Comparison of ENCODE assay signal across 8 cellular contexts in the genomic region with DNA sequence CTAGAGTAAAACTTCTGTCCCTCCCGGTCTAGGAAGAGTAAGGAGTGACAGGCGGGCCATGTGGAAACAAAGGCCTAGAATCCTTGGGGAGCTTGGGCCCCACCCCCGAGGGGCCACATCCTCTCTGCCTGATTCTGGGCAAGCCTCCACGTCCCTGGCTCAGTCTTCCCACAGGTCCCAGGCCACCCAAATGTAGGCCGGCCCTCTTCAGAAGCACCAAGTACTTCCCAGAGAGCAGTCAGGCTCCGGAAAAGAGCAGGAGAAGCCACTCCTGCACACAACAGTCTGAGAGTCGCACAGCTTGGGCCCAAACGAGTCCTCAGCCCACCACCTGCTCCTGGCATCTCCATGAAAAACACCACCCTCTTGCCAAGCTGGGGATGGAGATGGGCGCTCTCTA. TPM values are rescaled to one million over a fixed set of nuclear protein-coding genes. Genes with fewer than 3 reads are reported as not detected.
DNase-seq lines count a peak whose midpoint lies in the region; ATAC-seq and TF ChIP-seq lines count a peak whose summit lies in the region.
"Had no signal": no experiment of that assay in that cellular context is flagged by ENCODE, and none has a peak within 500 bp of the region (broad histone marks: within the 10 kb centered on the region; RNA-seq: fewer than 3 reads in every experiment).

No MANE protein-coding gene starts in this region.

- H3K9ac ChIP-seq in adipocyte (ENCODE audit: low read length), result peak overlapping the region; percentile 79

- H3K4me3 ChIP-seq in adipocyte (ENCODE audit: low read length) (no peak overlapping the region), lung (no peak overlapping the region), thoracic aorta (peak overlapping the region; percentile 66), HAP-1 (no peak overlapping the region)

- in situ Hi-C loops in HAP-1 (cut with MboI; ENCODE audit: low sequenced_read_pairs), result no loop called here

- 38 to 58% methylated on average over 9 of the region's 9 CpGs for WGBS in lung, 2 donors

- DNase-seq in adipocyte (ENCODE audit: low read depth) (no peak), lung (ENCODE audit: low spot score) (no peak), thoracic aorta (ENCODE audit: low spot score) (no peak), NCI-H1092 (lab: John Stamatoyannopoulos, UW) (no peak), OCI-M2 (lab: John Stamatoyannopoulos, UW; ENCODE audit: unreplicated experiment) (no peak), HAP-1 (ENCODE audit: low spot score in 2 of 2) (no peak)
- DNase-seq: SHP77 treated with DMSO at 0.1 percent for 48 hours had no signal

- H3K27me3 ChIP-seq in adipocyte (replicated peaks; ENCODE audit: control insufficient read depth, insufficient read depth, low read length) (no peaks in the 10 kb centered on the region), lung (ENCODE audit: control insufficient read depth, insufficient read depth) (no peaks in the 10 kb centered on the region), thoracic aorta (replicated peaks; ENCODE audit: insufficient read depth) (no peaks in the 10 kb centered on the region), HAP-1 (ENCODE audit: low read depth) (no peaks in the 10 kb centered on the region)

- peak overlapping the region; percentile 91 for H3K27ac ChIP-seq in KOPT-K1 (ENCODE audit: low read depth, low read length, poor library complexity, severe bottlenecking)
- peak overlapping the region; percentile 91 to 92 for H3K27ac ChIP-seq in lung (ENCODE audit: low read depth in 1 of 2, low read length in 1 of 2)
- peak overlapping the region; percentile 97 to 98 for H3K27ac ChIP-seq in thoracic aorta

- no peaks in the 10 kb centered on the region for H3K9me3 ChIP-seq in KOPT-K1 (ENCODE audit: insufficient read depth, low read length, poor library complexity, severe bottlenecking)
- no peaks in the 10 kb centered on the region for H3K9me3 ChIP-seq in adipocyte (ENCODE audit: control insufficient read depth, low read length)
- H3K9me3 ChIP-seq in lung (ENCODE audit: control insufficient read depth in 2 of 2, insufficient read depth in 1 of 2, low read length in 1 of 2), result no peaks in the 10 kb centered on the region
- no peaks in the 10 kb centered on the region for H3K9me3 ChIP-seq in thoracic aorta
- H3K9me3 ChIP-seq in HAP-1, result no peaks in the 10 kb centered on the region

- ATAC-seq in lung (ENCODE audit: insufficient read depth, low FRiP score), result no peak
- ATAC-seq in thoracic aorta (ENCODE audit: insufficient number of reproducible peaks, low FRiP score, low read depth), result no peak

- H3K36me3 ChIP-seq in KOPT-K1 (ENCODE audit: insufficient read depth, low read length), result peaks cover 2% of the 10 kb centered on the region
- H3K36me3 ChIP-seq in adipocyte (ENCODE audit: control insufficient read depth, insufficient read depth, low read length, severe bottlenecking), result peaks cover 20% of the 10 kb centered on the region
- no peaks in the 10 kb centered on the region for H3K36me3 ChIP-seq in lung (ENCODE audit: control insufficient read depth in 2 of 2, insufficient read depth in 2 of 2, low read length in 2 of 2)
- H3K36me3 ChIP-seq in thoracic aorta, result peaks cover 16% of the 10 kb centered on the region
- H3K36me3 ChIP-seq in HAP-1 (replicated peaks), result no peaks in the 10 kb centered on the region

- peaks cover 43% of the 10 kb centered on the region for H3K4me1 ChIP-seq in adipocyte (ENCODE audit: control insufficient read depth, insufficient read depth, low read length)
- H3K4me1 ChIP-seq in lung (ENCODE audit: control insufficient read depth in 2 of 2, insufficient read depth in 2 of 2, low read length in 2 of 2), result peaks cover 25 to 39% of the 10 kb centered on the region in 2 donors
- peaks cover 69 to 95% of the 10 kb centered on the region in 2 donors for H3K4me1 ChIP-seq in thoracic aorta (ENCODE audit: control insufficient read depth in 1 of 2, low read depth in 2 of 2)
- H3K4me1 ChIP-seq in HAP-1, result no peaks in the 10 kb centered on the region

- TF ChIP-seq CTCF in lung (IDR thresholded peaks at IDR 0.05; ENCODE audit: control extremely low read depth, extremely low read depth) (no peak), thoracic aorta (IDR thresholded peaks at IDR 0.05) (no peak)

RNA-seq across cellular contexts. Expression of a gene that starts 15.5 kb away (rescaled TPM):
- total RNA-seq in lung (100 to 1,000 TPM in 1 of 2 donors, 10 to 100 TPM in 1; 71.2 to 139 TPM), thoracic aorta (100 to 1,000 TPM in 1 of 2 donors, 10 to 100 TPM in 1; 67.4 to 140 TPM)
- polyA plus RNA-seq in lung, result 100 to 1,000 TPM in 1 of 2 donors, 10 to 100 TPM in 1; 42.1 to 144 TPM

RNA-seq across cellular contexts. Expression of a gene that starts 18.5 kb away (rescaled TPM):
- 10 to 100 TPM; 11.2 to 23.5 TPM for total RNA-seq in lung
- polyA plus RNA-seq in lung, result 1 to 10 TPM; 7.1 to 10.0 TPM
- total RNA-seq in thoracic aorta, result 1 to 10 TPM in 1 of 2 donors, under 1 TPM in 1; 0.68 to 1.2 TPM

RNA-seq across cellular contexts. Expression of a gene that starts 52.6 kb away (rescaled TPM):
- total RNA-seq in lung (10 to 100 TPM; 18.8 to 24.9 TPM), thoracic aorta (10 to 100 TPM; 11.6 to 16.0 TPM)
- 10 to 100 TPM; 15.0 to 18.5 TPM for polyA plus RNA-seq in lung

RNA-seq across cellular contexts. Expression of a gene that starts 54.1 kb away (rescaled TPM):
- total RNA-seq in lung, result 10 to 100 TPM; 17.4 to 32.5 TPM
- polyA plus RNA-seq in lung, result 10 to 100 TPM; 19.1 to 22.9 TPM
- 10 to 100 TPM; 18.5 to 35.2 TPM for total RNA-seq in thoracic aorta

RNA-seq across cellular contexts. Expression of a gene that starts 59.9 kb away (rescaled TPM):
- 10 to 100 TPM; 23.3 to 41.8 TPM for total RNA-seq in lung
- polyA plus RNA-seq in lung, result 10 to 100 TPM; 15.0 to 24.3 TPM
- total RNA-seq in thoracic aorta, result 10 to 100 TPM; 23.3 to 39.1 TPM

Comparison
In these comparisons a context has a peak if more than half of its experiments do, and no peak if none do; other contexts are left out.
1. RNA of a gene that starts 18.5 kb away (total RNA-seq): 11.2 to 23.5 TPM in lung; 0.68 to 1.2 TPM in thoracic aorta; every median in the first group is over 4 times any median in the second.
2. Peak in every context shown above with its lines, with median percentiles within 50 percentile points of each other: H3K27ac ChIP-seq.